ENCODE assay signal across 19 cellular contexts in genomic region chr6:135505222-135505621, GRCh38. TPM values are rescaled to one million over a fixed set of nuclear protein-coding genes. Genes with fewer than 3 reads are reported as not detected.
DNase-seq lines count a peak whose midpoint lies in the region; ATAC-seq, FAIRE-seq and TF ChIP-seq lines count a peak whose summit lies in the region.
"Had no signal": no experiment of that assay in that cellular context is flagged by ENCODE, and none has a peak within 500 bp of the region (broad histone marks: within the 10 kb centered on the region; RNA-seq: fewer than 3 reads in every experiment).

No MANE protein-coding gene starts in this region.

- H4K91ac ChIP-seq in H1 (replicated peaks; ENCODE audit: insufficient read length, low read length): no peak overlapping the region

- TF ChIP-seq POLR2A in H54 (IDR thresholded peaks at IDR 0.05; ENCODE audit: low read depth, low read length) (no peak), H1 (IDR thresholded peaks at IDR 0.05; ENCODE audit: control extremely low read depth in 1 of 2, low read depth in 2 of 2, low read length in 2 of 2) (no peak), transverse colon (IDR thresholded peaks at IDR 0.05) (no peak), esophagus squamous epithelium (IDR thresholded peaks at IDR 0.05) (no peak)

- no peak overlapping the region for H3K14ac ChIP-seq in H1 (ENCODE audit: insufficient read length)

- H2AK5ac ChIP-seq in H1 (ENCODE audit: low read depth, low read length) (no peak overlapping the region), mesendoderm (ENCODE audit: low read length) (no peak overlapping the region)

- H3K27me3 ChIP-seq in H1 (replicated peaks in 1 of 4; ENCODE audit: control insufficient read depth in 3 of 4, extremely low read depth in 1 of 4, insufficient read depth in 3 of 4, low read length in 3 of 4) (no peaks in the 10 kb centered on the region), mesendoderm (ENCODE audit: insufficient read depth, low read length, poor library complexity) (no peaks in the 10 kb centered on the region), transverse colon (no peaks in the 10 kb centered on the region), esophagus squamous epithelium (no peaks in the 10 kb centered on the region)
- H3K27me3 ChIP-seq: BLaER1 treated with 17β-estradiol and CSF1 and Interleukin-3, amounts not matched to agents 10 nM and 100 nM had no signal

- no peak for TF ChIP-seq EP300 in H1 (IDR thresholded peaks at IDR 0.05; ENCODE audit: borderline replicate concordance in 1 of 2, low read depth in 2 of 2, low read length in 2 of 2)
- no peak for TF ChIP-seq EP300 in transverse colon (IDR thresholded peaks at IDR 0.05; ENCODE audit: low read depth)

- H3K18ac ChIP-seq in H1 (ENCODE audit: extremely low read depth, low read length) (no peak overlapping the region), mesendoderm (ENCODE audit: low read length) (no peak overlapping the region)

- no peak overlapping the region for H3K4me3 ChIP-seq in H1 (ENCODE audit: extremely low read depth in 1 of 4, insufficient read depth in 2 of 4, low read depth in 3 of 4, low read length in 4 of 4)
- H3K4me3 ChIP-seq in mesendoderm (ENCODE audit: low read length): no peak overlapping the region
- H3K4me3 ChIP-seq in transverse colon: no peak overlapping the region
- H3K4me3 ChIP-seq in esophagus squamous epithelium: no peak overlapping the region
- H3K4me3 ChIP-seq: BLaER1 treated with 17β-estradiol and CSF1 and Interleukin-3, amounts not matched to agents 10 nM and 100 nM; HAP-1 had no signal

- H3K36me3 ChIP-seq in H1 (ENCODE audit: control insufficient read depth in 2 of 4, insufficient read depth in 4 of 4, low read length in 3 of 4) (no peaks in the 10 kb centered on the region), mesendoderm (ENCODE audit: control insufficient read depth, insufficient read depth, low read length) (no peaks in the 10 kb centered on the region), transverse colon (no peaks in the 10 kb centered on the region), esophagus squamous epithelium (no peaks in the 10 kb centered on the region)
- H3K36me3 ChIP-seq: BLaER1 treated with 17β-estradiol and CSF1 and Interleukin-3, amounts not matched to agents 10 nM and 100 nM; HAP-1 had no signal

- no peak for TF ChIP-seq RAD21 in H1 (IDR thresholded peaks at IDR 0.05 in 1 of 2, conservative IDR thresholded peaks at IDR 0.05 in 1 of 2; ENCODE audit: low read depth in 2 of 2, low read length in 2 of 2)

- ATAC-seq in GM19035 (IDR thresholded peaks at IDR 0.05; ENCODE audit: unreplicated experiment): no peak
- no peak for ATAC-seq in GM21723 (IDR thresholded peaks at IDR 0.05; ENCODE audit: unreplicated experiment)

- H2BK15ac ChIP-seq in H1 (ENCODE audit: low read length) (no peak overlapping the region), mesendoderm (replicated peaks; ENCODE audit: low read depth) (peak overlapping the region; percentile 94)

- POLR2A ChIA-PET in H1 (lab: Charles Lee; ENCODE audit: partially characterized antibody): interaction anchor here (1.1 kb wide), 1 partner anchor 10 kb away, joined by 3 read pairs; no protein-coding TSS in a partner anchor

- H3K4me2 ChIP-seq in H1 (ENCODE audit: insufficient read depth in 1 of 2, low read depth in 2 of 2, low read length in 2 of 2) (no peak overlapping the region), mesendoderm (ENCODE audit: low read length) (no peak overlapping the region)
- H3K4me2 ChIP-seq: BLaER1 treated with 17β-estradiol and CSF1 and Interleukin-3, amounts not matched to agents 10 nM and 100 nM; KMS-11 had no signal

- H3K9ac ChIP-seq in H1 (replicated peaks in 1 of 4; ENCODE audit: extremely low read depth in 1 of 4, low read depth in 3 of 4, low read length in 3 of 4) (no peak overlapping the region), mesendoderm (ENCODE audit: low read length) (no peak overlapping the region)
- H3K9ac ChIP-seq: BLaER1 treated with 17β-estradiol and CSF1 and Interleukin-3, amounts not matched to agents 10 nM and 100 nM; KMS-11 had no signal

- CTCF ChIA-PET in H1 (lab: Charles Lee; ENCODE audit: partially characterized antibody): interaction anchor here (0.6 to 1.7 kb wide), 6 partner anchors 14 to 737 kb away, joined by 3 to 6 read pairs (median 4); no protein-coding TSS in a partner anchor

- H3K4ac ChIP-seq in H1 (replicated peaks; ENCODE audit: insufficient read length, low read depth, low read length) (no peak overlapping the region), mesendoderm (ENCODE audit: low read depth, low read length) (peak overlapping the region; percentile 81)

- H4K8ac ChIP-seq in H1 (ENCODE audit: extremely low read depth, insufficient read depth, low read length) (no peak overlapping the region), mesendoderm (ENCODE audit: low read depth, low read length) (no peak overlapping the region)

- H2BK5ac ChIP-seq in H1 (ENCODE audit: low read depth, low read length): no peak overlapping the region
- H2BK5ac ChIP-seq in mesendoderm (ENCODE audit: low read length): no peak overlapping the region

- H4K20me1 ChIP-seq in H1 (replicated peaks in 1 of 2; ENCODE audit: control insufficient read depth in 1 of 2, insufficient read depth in 2 of 2, low read length in 2 of 2): no peaks in the 10 kb centered on the region
- H4K20me1 ChIP-seq: BLaER1 treated with 17β-estradiol and CSF1 and Interleukin-3, amounts not matched to agents 10 nM and 100 nM had no signal

- H3K79me2 ChIP-seq in H1 (ENCODE audit: control insufficient read depth in 1 of 2, insufficient read depth in 2 of 2, low read length in 2 of 2): no peaks in the 10 kb centered on the region
- H3K79me2 ChIP-seq in mesendoderm (ENCODE audit: control insufficient read depth, insufficient read depth, low read length): no peaks in the 10 kb centered on the region

- TF ChIP-seq CTCF in H1 (IDR thresholded peaks at IDR 0.05; ENCODE audit: control extremely low read depth in 1 of 3, insufficient read depth in 1 of 3, low read depth in 1 of 3, low read length in 3 of 3) (no peak), transverse colon (IDR thresholded peaks at IDR 0.05) (no peak), esophagus squamous epithelium (IDR thresholded peaks at IDR 0.05) (no peak)

- H3K9me3 ChIP-seq in H1 (ENCODE audit: insufficient read depth in 2 of 2, low read depth in 1 of 2, low read length in 1 of 2): no peaks in the 10 kb centered on the region
- H3K9me3 ChIP-seq in transverse colon: no peaks in the 10 kb centered on the region
- no peaks in the 10 kb centered on the region for H3K9me3 ChIP-seq in esophagus squamous epithelium
- H3K9me3 ChIP-seq: BLaER1 treated with 17β-estradiol and CSF1 and Interleukin-3, amounts not matched to agents 10 nM and 100 nM; HAP-1 had no signal

- H2BK120ac ChIP-seq in H1 (replicated peaks; ENCODE audit: low read depth, low read length) (peak overlapping the region; percentile 72), mesendoderm (ENCODE audit: low read depth, low read length) (no peak overlapping the region)

- H3K79me1 ChIP-seq in H1 (ENCODE audit: low read depth, low read length): no peaks in the 10 kb centered on the region
- no peaks in the 10 kb centered on the region for H3K79me1 ChIP-seq in mesendoderm (ENCODE audit: low read length)

- H4K5ac ChIP-seq in H1 (ENCODE audit: insufficient read length, low read depth, low read length): no peak overlapping the region
- H4K5ac ChIP-seq in mesendoderm (ENCODE audit: low read length): no peak overlapping the region

- H3K23me2 ChIP-seq in H1 (ENCODE audit: low read depth, low read length): no peaks in the 10 kb centered on the region

- H2BK20ac ChIP-seq in H1 (ENCODE audit: low read length): no peak overlapping the region

- H3K56ac ChIP-seq in H1 (replicated peaks; ENCODE audit: insufficient read length, low read depth, low read length): no peak overlapping the region
- H3K56ac ChIP-seq in mesendoderm (ENCODE audit: low read length): no peak overlapping the region

- in situ Hi-C loops in transverse colon (cut with MboI; ENCODE audit: low pct_ligation_motif_present in 1 of 4, low pct_unique_long_range_greater_than_20kb in 1 of 4, low sequenced_read_pairs in 3 of 4): loop anchor here in 1 of 4 donors (25.0 kb wide), 1 partner anchor 1057 kb away; the partner anchor contains the start of gene MAP7

- peak; percentile 36 for FAIRE-seq in H54 (lab: Jason Lieb, UNC)
- FAIRE-seq in H1 (lab: Jason Lieb, UNC): no peak

- H3K27ac ChIP-seq in H1 (ENCODE audit: low read depth, low read length) (no peak overlapping the region), mesendoderm (ENCODE audit: low read depth, low read length) (no peak overlapping the region), transverse colon (peak overlapping the region; percentile 62 to 74 (median 70)), esophagus squamous epithelium (no peak overlapping the region)
- H3K27ac ChIP-seq: BLaER1 treated with 17β-estradiol and CSF1 and Interleukin-3, amounts not matched to agents 10 nM and 100 nM; KMS-11 had no signal

- whole genome bisulfite sequencing in H1 (ENCODE audit: extremely low coverage in 1 of 2, insufficient coverage in 1 of 2, insufficient read length in 1 of 2, insufficient replicate concordance in 2 of 2, low coverage in 1 of 2, low lambda C conversion rate in 2 of 2, missing lambda C conversion rate in 1 of 2), 2 experiments: 84% methylated on average over 3 of the region's 3 CpGs; no CpG with 5 or more reads in 1 of the 2 experiments
- no CpG with 5 or more reads among the region's 3 CpGs for WGBS in mesendoderm (ENCODE audit: extremely low coverage, insufficient coverage, low lambda C conversion rate)
- 45 to 67% methylated on average over 3 of the region's 3 CpGs for WGBS in transverse colon (ENCODE audit: low coverage in 1 of 2), 2 donors
- WGBS in esophagus squamous epithelium, 2 donors: 88 to 94% methylated on average over 3 of the region's 3 CpGs

- DNase-seq in H54 (ENCODE audit: insufficient read length, low spot score) (no peak), H1 (ENCODE audit: low read depth in 1 of 2, low spot score in 2 of 2) (no peak), mesendoderm (no peak), transverse colon (no peak), esophagus squamous epithelium (lab: John Stamatoyannopoulos, UW) (no peak)
- DNase-seq: CD8-positive, alpha-beta memory T cell; DMS79; NCI-H1417 treated with DMSO at 0.1 percent for 48 hours; NCI-H187 treated with DMSO at 0.1 percent for 48 hours; NCI-H226; NCI-H524; NCI-H82; RPMI8226; SIG-M5 had no signal

- H3K4me1 ChIP-seq in H1 (replicated peaks in 1 of 4; ENCODE audit: control insufficient read depth in 3 of 4, insufficient read depth in 4 of 4, low read length in 3 of 4) (peaks cover 0 to 4% (median 2%) of the 10 kb centered on the region in 4 experiments; a peak in 2 of 7 replicates), mesendoderm (ENCODE audit: control insufficient read depth, low read depth, low read length) (peaks cover 5% of the 10 kb centered on the region), transverse colon (peaks cover 0 to 26% (median 9%) of the 10 kb centered on the region in 4 donors), esophagus squamous epithelium (no peaks in the 10 kb centered on the region)
- H3K4me1 ChIP-seq: BLaER1 treated with 17β-estradiol and CSF1 and Interleukin-3, amounts not matched to agents 10 nM and 100 nM; HAP-1 had no signal

- H3K23ac ChIP-seq in H1 (ENCODE audit: insufficient read length) (no peak overlapping the region), mesendoderm (ENCODE audit: low read length) (no peak overlapping the region)

- H2AFZ ChIP-seq in H1 (ENCODE audit: low read length): no peak overlapping the region

- intact Hi-C loops in transverse colon (cut with DNase I; ENCODE audit: low total_unique reads) (loop anchor here (10.0 kb wide), 1 partner anchor 720 kb away; no protein-coding TSS in a partner anchor), esophagus squamous epithelium (cut with DNase I) (no loop called here)

- no peak overlapping the region for H2BK12ac ChIP-seq in H1 (ENCODE audit: low read depth, low read length)

RNA-seq across cellular contexts. Expression of gene AHI1, which starts 7.7 kb away (rescaled TPM):
- total RNA-seq in H1 (2021; fragmentation: NEBNext Ultra II Directional; extraction: Animal tissue kit (Norgen Biotek cat#: 25700)): 18.1 and 19.6 TPM in 2 replicates
- 3.5 and 4.2 TPM in 2 replicates for polyA plus RNA-seq in H1 (2011; rRNA removed)
- 7.5 TPM for polyA plus RNA-seq in H1 (2011; cell fraction: cytosol; rRNA removed)
- 6.5 TPM for polyA plus RNA-seq in H1 (2011; cell fraction: nucleus; rRNA removed)
- 7.3 to 14.6 TPM (median 8.1 TPM) in 4 replicates for polyA plus RNA-seq in H1 (2012, experiment 1 of 2)
- 0.47 TPM for polyA plus RNA-seq in H1 (2012, experiment 2 of 2)
- polyA plus RNA-seq in H1 (2013, experiment 1 of 2): 18.4 TPM
- polyA plus RNA-seq in H1 (2013, experiment 2 of 2): 16.2 TPM
- 11.5 and 16.7 TPM in 2 replicates for polyA minus RNA-seq in H1 (2011; rRNA and poly(A)+ RNA removed)
- polyA minus RNA-seq in H1 (2011; cell fraction: cytosol; rRNA and poly(A)+ RNA removed): 8.4 TPM
- 48.0 TPM for polyA minus RNA-seq in H1 (2011; cell fraction: nucleus; rRNA and poly(A)+ RNA removed)
- polyA plus RNA-seq in mesendoderm (2013, experiment 1 of 2): 14.9 TPM
- 13.0 TPM for polyA plus RNA-seq in mesendoderm (2013, experiment 2 of 2)
- total RNA-seq in transverse colon (100 to 1,000 TPM in 1 of 4 donors, 10 to 100 TPM in 3; 16.2 to 119 (median 34.2) TPM), esophagus squamous epithelium (10 to 100 TPM in 2 of 4 donors, 1 to 10 TPM in 2; 4.5 to 24.2 (median 7.6) TPM)

Comparison
In these comparisons a context has a peak if more than half of its experiments do, and no peak if none do; other contexts are left out.
1. H3K27ac ChIP-seq: peak in transverse colon (4 of 4); none in H1 (single experiment), mesendoderm (single experiment) and esophagus squamous epithelium (0 of 4).